In the genomic region with DNA sequence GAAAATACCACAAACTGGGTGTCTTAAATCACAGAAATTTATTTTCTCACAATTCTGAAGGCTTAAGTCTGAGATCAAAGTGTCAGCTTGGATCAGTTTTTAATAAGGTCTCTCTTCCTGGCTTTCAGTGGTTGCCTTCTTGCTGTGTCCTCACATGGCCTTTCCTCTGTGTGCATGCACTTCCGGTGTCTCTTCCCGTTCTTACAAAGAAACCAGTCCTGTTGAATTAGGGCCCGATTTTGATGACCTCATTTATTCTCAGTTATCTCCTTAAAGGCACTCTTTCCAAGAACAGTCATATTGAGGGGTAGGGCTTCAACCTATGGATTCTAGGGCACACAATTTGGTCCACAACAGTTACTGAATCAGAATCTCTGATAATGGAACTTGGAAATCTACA, we compare ENCODE assay signal across 1 cellular context.
TF ChIP-seq lines count a peak whose summit lies in the region.

No MANE protein-coding gene starts in this region.

TF ChIP-seq in HepG2, 621 proteins besides CTCF, POLR2A, EP300 and RAD21:
- no peak for TF ChIP-seq AKAP8 (CRISPR knock-in tag; IDR thresholded peaks at IDR 0.05)
- TF ChIP-seq ZNF263 (CRISPR knock-in tag; IDR thresholded peaks at IDR 0.05): no peak
- TF ChIP-seq, protein P1, sequence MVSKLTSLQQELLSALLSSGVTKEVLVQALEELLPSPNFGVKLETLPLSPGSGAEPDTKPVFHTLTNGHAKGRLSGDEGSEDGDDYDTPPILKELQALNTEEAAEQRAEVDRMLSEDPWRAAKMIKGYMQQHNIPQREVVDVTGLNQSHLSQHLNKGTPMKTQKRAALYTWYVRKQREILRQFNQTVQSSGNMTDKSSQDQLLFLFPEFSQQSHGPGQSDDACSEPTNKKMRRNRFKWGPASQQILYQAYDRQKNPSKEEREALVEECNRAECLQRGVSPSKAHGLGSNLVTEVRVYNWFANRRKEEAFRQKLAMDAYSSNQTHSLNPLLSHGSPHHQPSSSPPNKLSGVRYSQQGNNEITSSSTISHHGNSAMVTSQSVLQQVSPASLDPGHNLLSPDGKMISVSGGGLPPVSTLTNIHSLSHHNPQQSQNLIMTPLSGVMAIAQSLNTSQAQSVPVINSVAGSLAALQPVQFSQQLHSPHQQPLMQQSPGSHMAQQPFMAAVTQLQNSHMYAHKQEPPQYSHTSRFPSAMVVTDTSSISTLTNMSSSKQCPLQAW (CRISPR knock-in tag; IDR thresholded peaks at IDR 0.05): no peak
- TF ChIP-seq ASH2L (IDR thresholded peaks at IDR 0.05; ENCODE audit: insufficient read length, low read depth, low read length): no peak
- TF ChIP-seq HOXA9 (CRISPR knock-in tag; IDR thresholded peaks at IDR 0.05; ENCODE audit: borderline replicate concordance): no peak
- no peak for TF ChIP-seq ZNF264 (CRISPR knock-in tag; IDR thresholded peaks at IDR 0.05)
- no peak for TF ChIP-seq GABPA (IDR thresholded peaks at IDR 0.05; ENCODE audit: low read depth, low read length)
- TF ChIP-seq GABPA (CRISPR knock-in tag; IDR thresholded peaks at IDR 0.05; ENCODE audit: low read depth): peak; percentile 60; the same call in 1 of the 2 replicates
- no peak for TF ChIP-seq ZNF605 (CRISPR knock-in tag; IDR thresholded peaks at IDR 0.05)
- no peak for TF ChIP-seq BRCA1 (CRISPR knock-in tag; IDR thresholded peaks at IDR 0.05)
- TF ChIP-seq, protein P2, sequence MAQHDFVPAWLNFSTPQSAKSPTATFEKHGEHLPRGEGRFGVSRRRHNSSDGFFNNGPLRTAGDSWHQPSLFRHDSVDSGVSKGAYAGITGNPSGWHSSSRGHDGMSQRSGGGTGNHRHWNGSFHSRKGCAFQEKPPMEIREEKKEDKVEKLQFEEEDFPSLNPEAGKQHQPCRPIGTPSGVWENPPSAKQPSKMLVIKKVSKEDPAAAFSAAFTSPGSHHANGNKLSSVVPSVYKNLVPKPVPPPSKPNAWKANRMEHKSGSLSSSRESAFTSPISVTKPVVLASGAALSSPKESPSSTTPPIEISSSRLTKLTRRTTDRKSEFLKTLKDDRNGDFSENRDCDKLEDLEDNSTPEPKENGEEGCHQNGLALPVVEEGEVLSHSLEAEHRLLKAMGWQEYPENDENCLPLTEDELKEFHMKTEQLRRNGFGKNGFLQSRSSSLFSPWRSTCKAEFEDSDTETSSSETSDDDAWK (CRISPR knock-in tag; IDR thresholded peaks at IDR 0.05): no peak
- TF ChIP-seq CHD2 (IDR thresholded peaks at IDR 0.05; ENCODE audit: low read depth, low read length): no peak
- no peak for TF ChIP-seq DR1 (CRISPR knock-in tag; IDR thresholded peaks at IDR 0.05)
- TF ChIP-seq TRIM22 (IDR thresholded peaks at IDR 0.05): no peak
- no peak for TF ChIP-seq ZBTB34 (CRISPR knock-in tag; IDR thresholded peaks at IDR 0.05)
- TF ChIP-seq THRA (CRISPR knock-in tag; IDR thresholded peaks at IDR 0.05; ENCODE audit: borderline replicate concordance): peak; percentile 62; the same call in 1 of the 2 replicates
- TF ChIP-seq ATF7 (IDR thresholded peaks at IDR 0.05): peak; percentile 56; the same call in 1 of the 2 replicates
- no peak for TF ChIP-seq ATF7 (CRISPR knock-in tag; IDR thresholded peaks at IDR 0.05)
- TF ChIP-seq NCOA2 (CRISPR knock-in tag; IDR thresholded peaks at IDR 0.05): no peak
- no peak for TF ChIP-seq BHLHE40 (IDR thresholded peaks at IDR 0.05; ENCODE audit: low read length)
- no peak for TF ChIP-seq ZFYVE20 (CRISPR knock-in tag; IDR thresholded peaks at IDR 0.05; ENCODE audit: borderline replicate concordance, low read depth)
- TF ChIP-seq RAD51 (IDR thresholded peaks at IDR 0.05; ENCODE audit: borderline replicate concordance): no peak
- TF ChIP-seq IRX3 (CRISPR knock-in tag; IDR thresholded peaks at IDR 0.05; ENCODE audit: borderline replicate concordance, low read depth): no peak
